1 cellular context compared by ENCODE assay signal in genomic region chr17:5506307-5506706, GRCh38.
TF ChIP-seq lines count a peak whose summit lies in the region.

No MANE protein-coding gene starts in this region.

TF ChIP-seq in HepG2, 621 proteins besides CTCF, POLR2A, EP300 and RAD21:
- TF ChIP-seq NAIF1 (CRISPR knock-in tag; IDR thresholded peaks at IDR 0.05; ENCODE audit: borderline replicate concordance) (no peak), ZNF557 (CRISPR knock-in tag; IDR thresholded peaks at IDR 0.05) (no peak), ZNF556 (CRISPR knock-in tag; IDR thresholded peaks at IDR 0.05; ENCODE audit: borderline replicate concordance) (no peak), ZNF589 (CRISPR knock-in tag; conservative IDR thresholded peaks at IDR 0.05) (no peak), GRHL1 (CRISPR knock-in tag; conservative IDR thresholded peaks at IDR 0.05) (no peak), ZNF33A (CRISPR knock-in tag; IDR thresholded peaks at IDR 0.05; ENCODE audit: borderline replicate concordance) (no peak), ZEB1 (IDR thresholded peaks at IDR 0.05; ENCODE audit: insufficient replicate concordance, low read depth) (no peak), ZFY (CRISPR knock-in tag; IDR thresholded peaks at IDR 0.05) (no peak), ZSCAN31 (CRISPR knock-in tag; IDR thresholded peaks at IDR 0.05; ENCODE audit: low read depth) (no peak), ADNP (CRISPR knock-in tag; IDR thresholded peaks at IDR 0.05) (no peak), GTF2F1 (IDR thresholded peaks at IDR 0.05; ENCODE audit: low read length) (no peak), HNRNPH1 (optimal IDR thresholded peaks at IDR 0.05; ENCODE audit: low read depth, low read length) (no peak), ZSCAN20 (CRISPR knock-in tag; IDR thresholded peaks at IDR 0.05; ENCODE audit: borderline replicate concordance) (no peak), CC2D1A (CRISPR knock-in tag; IDR thresholded peaks at IDR 0.05) (no peak)
